Comparison of ENCODE assay signal across 8 cellular contexts in the genomic region with DNA sequence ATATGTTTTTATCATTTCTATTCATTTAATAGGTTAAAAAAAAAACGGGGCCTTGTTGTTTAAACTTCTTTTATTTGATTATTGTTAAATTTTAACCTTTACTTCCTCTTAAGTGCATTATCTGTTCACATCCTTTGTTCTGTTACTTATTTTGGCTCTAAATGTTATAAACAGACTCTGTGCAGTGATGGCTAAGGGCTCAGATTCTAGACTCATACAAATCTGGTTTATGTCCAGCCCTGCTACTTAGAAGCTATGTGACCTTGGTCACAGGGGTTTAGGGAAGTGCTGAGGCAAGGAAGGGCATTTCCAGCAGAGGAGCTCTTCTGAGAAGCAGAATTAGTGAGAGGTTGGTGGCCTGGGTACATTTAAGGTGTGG. TPM values are rescaled to one million over a fixed set of nuclear protein-coding genes. Genes with fewer than 3 reads are reported as not detected.
A peak's percentile ranks its signal among the peaks of the same experiment; 100 is the strongest.
DNase-seq lines count a peak whose midpoint lies in the region; ATAC-seq and TF ChIP-seq lines count a peak whose summit lies in the region.

No MANE protein-coding gene starts in this region.

- peaks cover 62% of the 10 kb centered on the region for H3K4me1 Mint-ChIP-seq in nephron
- no peaks in the 10 kb centered on the region for H3K4me1 Mint-ChIP-seq in stimulated activated effector memory CD8-positive, alpha-beta T cell treated with anti-CD3 and anti-CD28 coated beads, Interleukin-12 subunit alpha, Interleukin-12 subunit beta, amount 100 ng/mL, for 72 hours

- peaks cover 9% of the 10 kb centered on the region for H3K9me3 Mint-ChIP-seq in nephron
- H3K9me3 Mint-ChIP-seq in stimulated activated effector memory CD8-positive, alpha-beta T cell treated with anti-CD3 and anti-CD28 coated beads, Interleukin-12 subunit alpha, Interleukin-12 subunit beta, amount 100 ng/mL, for 72 hours = no peaks in the 10 kb centered on the region

- H3K27me3 ChIP-seq in ovary = no peaks in the 10 kb centered on the region

- H3K27ac Mint-ChIP-seq in nephron = peak overlapping the region; percentile 75 to 94 (median 77)
- no peak overlapping the region for H3K27ac Mint-ChIP-seq in stimulated activated effector memory CD8-positive, alpha-beta T cell treated with anti-CD3 and anti-CD28 coated beads, Interleukin-12 subunit alpha, Interleukin-12 subunit beta, amount 100 ng/mL, for 72 hours

- TF ChIP-seq POLR2A in GM18505 (IDR thresholded peaks at IDR 0.05; ENCODE audit: borderline replicate concordance, extremely low read depth, insufficient read depth, insufficient read length) (no peak), ovary (IDR thresholded peaks at IDR 0.05) (no peak)

- intact Hi-C loops in ovary (cut with DNase I) = loop anchor here in 1 of 4 donors (5.0 kb wide), 1 partner anchor 603 kb away; no protein-coding TSS in a partner anchor

- WGBS in ovary, 3 donors = 0 to 7% (median 1%) methylated on average over 1 of the region's 1 CpG

- peak; percentile 19 for DNase-seq in SK-MEL-5 (ENCODE audit: low read depth, low spot score)
- DNase-seq in fibroblast of pulmonary artery (ENCODE audit: low read depth) = peak; percentile 53
- DNase-seq in AML-193 (lab: John Stamatoyannopoulos, UW) = no peak
- no peak for DNase-seq in stimulated activated effector memory CD8-positive, alpha-beta T cell treated with anti-CD3 and anti-CD28 coated beads, Interleukin-12 subunit alpha, Interleukin-12 subunit beta, amount 100 ng/mL, for 72 hours (ENCODE audit: low spot score in 2 of 2)
- DNase-seq in ovary = no peak

- H3K27ac ChIP-seq in 22Rv1 (peak overlapping the region; percentile 86), ovary (no peak overlapping the region)

- in situ Hi-C loops in SK-MEL-5 (cut with HindIII; ENCODE audit: low pct_unique_long_range_greater_than_20kb, low sequenced_read_pairs) = no loop called here

- H3K4me3 Mint-ChIP-seq in nephron = peak overlapping the region in 1 of 3 experiments; percentile 3
- no peak overlapping the region for H3K4me3 Mint-ChIP-seq in stimulated activated effector memory CD8-positive, alpha-beta T cell treated with anti-CD3 and anti-CD28 coated beads, Interleukin-12 subunit alpha, Interleukin-12 subunit beta, amount 100 ng/mL, for 72 hours

- H3K36me3 ChIP-seq in ovary = no peaks in the 10 kb centered on the region

- peaks cover 8% of the 10 kb centered on the region for H3K36me3 Mint-ChIP-seq in nephron (ENCODE audit: low read depth)
- H3K36me3 Mint-ChIP-seq in stimulated activated effector memory CD8-positive, alpha-beta T cell treated with anti-CD3 and anti-CD28 coated beads, Interleukin-12 subunit alpha, Interleukin-12 subunit beta, amount 100 ng/mL, for 72 hours = no peaks in the 10 kb centered on the region

- TF ChIP-seq EP300 in ovary (IDR thresholded peaks at IDR 0.05) = no peak

- peaks cover 13% of the 10 kb centered on the region for H3K4me1 ChIP-seq in ovary (ENCODE audit: insufficient read depth)

- no peaks in the 10 kb centered on the region for H3K9me3 ChIP-seq in ovary

- no peak for ATAC-seq in GM18505 (IDR thresholded peaks at IDR 0.05; ENCODE audit: unreplicated experiment)
- ATAC-seq in stimulated activated effector memory CD8-positive, alpha-beta T cell treated with anti-CD3 and anti-CD28 coated beads, Interleukin-12 subunit alpha, Interleukin-12 subunit beta, amount 100 ng/mL, for 72 hours = no peak

- H3K4me3 ChIP-seq in fibroblast of pulmonary artery (replicated peaks; ENCODE audit: low read depth, low read length) = no peak overlapping the region
- H3K4me3 ChIP-seq in ovary = no peak overlapping the region

- TF ChIP-seq CTCF in 22Rv1 (IDR thresholded peaks at IDR 0.05) = no peak
- no peak for TF ChIP-seq CTCF in fibroblast of pulmonary artery (IDR thresholded peaks at IDR 0.05; ENCODE audit: low read length, missing control alignments)
- no peak for TF ChIP-seq CTCF in nephron (IDR thresholded peaks at IDR 0.05; ENCODE audit: unreplicated experiment in 3 of 3)
- no peak for TF ChIP-seq CTCF in ovary (IDR thresholded peaks at IDR 0.05)

- no peaks in the 10 kb centered on the region for H3K27me3 Mint-ChIP-seq in nephron (ENCODE audit: low read depth)

RNA-seq across cellular contexts. Expression of gene VILL, which starts 55.3 kb away (rescaled TPM):
- 3.6 and 3.7 TPM in 2 replicates for total RNA-seq in SK-MEL-5 (2014; rRNA removed; shearing (Covaris generic))
- 2.5 and 4.4 TPM in 2 replicates for polyA plus RNA-seq in SK-MEL-5 (2015; cell fraction: cytosol; rRNA removed)
- polyA plus RNA-seq in SK-MEL-5 (2015; cell fraction: nucleus; rRNA removed) = 40.4 and 50.6 TPM in 2 replicates
- total RNA-seq in ovary = 10 to 100 TPM in 2 of 7 donors, 1 to 10 TPM in 5; 5.2 to 13.2 (median 8.8) TPM
- polyA plus RNA-seq in ovary = 10 to 100 TPM in 1 of 2 donors, 1 to 10 TPM in 1; 4.8 to 12.3 TPM

Comparison
In these comparisons a context has a peak if more than half of its experiments do, and no peak if none do; other contexts are left out.
1. DNase-seq: peak in SK-MEL-5 (single experiment) and fibroblast of pulmonary artery (single experiment); none in AML-193 (0 of 2), stimulated activated effector memory CD8-positive, alpha-beta T cell treated with anti-CD3 and anti-CD28 coated beads, Interleukin-12 subunit alpha, Interleukin-12 subunit beta, amount 100 ng/mL, for 72 hours (0 of 2) and ovary (0 of 5).